Comparison of ENCODE assay signal across 1 cellular context in genomic region chr13:68676513-68677115, GRCh38.
TF ChIP-seq lines count a peak whose summit lies in the region.

No MANE protein-coding gene starts in this region.

TF ChIP-seq in GM23338, 12 proteins besides CTCF, POLR2A, EP300 and RAD21 (continued from another document):
- TF ChIP-seq ZNF462 (CRISPR knock-in tag; IDR thresholded peaks at IDR 0.05): no peak
- TF ChIP-seq ETS1 (IDR thresholded peaks at IDR 0.05): no peak
- TF ChIP-seq STAT1 (IDR thresholded peaks at IDR 0.05; ENCODE audit: unreplicated experiment): no peak
- no peak for TF ChIP-seq EZH2 (IDR thresholded peaks at IDR 0.05; ENCODE audit: low read depth, unreplicated experiment)
- TF ChIP-seq JUNB (IDR thresholded peaks at IDR 0.05; ENCODE audit: unreplicated experiment): no peak
TF ChIP-seq in GM23338: peak in this region for 0.
